ENCODE assay signal across 10 cellular contexts in genomic region chr13:24627090-24627714, GRCh38. TPM values are rescaled to one million over a fixed set of nuclear protein-coding genes. Genes with fewer than 3 reads are reported as not detected.
DNase-seq lines count a peak whose midpoint lies in the region; ATAC-seq and TF ChIP-seq lines count a peak whose summit lies in the region.
"Had no signal": no experiment of that assay in that cellular context is flagged by ENCODE, and none has a peak within 500 bp of the region (broad histone marks: within the 10 kb centered on the region; RNA-seq: fewer than 3 reads in every experiment).

No MANE protein-coding gene starts in this region.

- H3K4me1 ChIP-seq in right lobe of liver (no peaks in the 10 kb centered on the region), esophagus squamous epithelium (peaks cover 4 to 52% (median 4%) of the 10 kb centered on the region in 3 donors)

- 46% methylated on average over 14 of the region's 25 CpGs for WGBS in right lobe of liver (ENCODE audit: insufficient coverage, low coverage, low lambda C conversion rate, missing lambda C conversion rate)
- 86 to 96% methylated on average over 10 to 11 of the region's 25 CpGs for WGBS in esophagus squamous epithelium, 2 donors

- H3K27ac ChIP-seq in right lobe of liver (no peak overlapping the region), esophagus squamous epithelium (peak overlapping the region in 1 of 4 donors; percentile 65)

- intact Hi-C loops in right lobe of liver (cut with DNase I) (no loop called here), esophagus squamous epithelium (cut with DNase I) (no loop called here)

- TF ChIP-seq CTCF in AG09319 (IDR thresholded peaks at IDR 0.05; ENCODE audit: low read depth, low read length) = peak; percentile 71
- peak; percentile 22 to 51 (median 32) for TF ChIP-seq CTCF in right lobe of liver (IDR thresholded peaks at IDR 0.05)
- TF ChIP-seq CTCF in esophagus squamous epithelium (IDR thresholded peaks at IDR 0.05) = peak in 3 of 6 experiments; percentile 6 to 58 (median 24)

- H3K36me3 ChIP-seq in right lobe of liver = no peaks in the 10 kb centered on the region
- no peaks in the 10 kb centered on the region for H3K36me3 ChIP-seq in esophagus squamous epithelium

- TF ChIP-seq POLR2A in right lobe of liver (IDR thresholded peaks at IDR 0.05) (no peak), esophagus squamous epithelium (IDR thresholded peaks at IDR 0.05) (no peak)

- H3K4me3 ChIP-seq in right lobe of liver (no peak overlapping the region), esophagus squamous epithelium (no peak overlapping the region)

- DNase-seq in AG09319 (ENCODE audit: extremely low read depth, low read depth) = no peak
- DNase-seq in HuH-7 (ENCODE audit: low spot score) = peak; percentile 76
- DNase-seq in cerebellar cortex (ENCODE audit: low spot score) = peak; percentile 16
- no peak for DNase-seq in right lobe of liver
- DNase-seq in esophagus squamous epithelium (lab: John Stamatoyannopoulos, UW) = no peak
- DNase-seq in UCSD-AML1 (lab: John Stamatoyannopoulos, UW; ENCODE audit: unreplicated experiment) = no peak
- DNase-seq in NCI-H2196 treated with DMSO at 0.1 percent for 48 hours (lab: John Stamatoyannopoulos, UW; ENCODE audit: unreplicated experiment) = no peak
- DNase-seq: foreskin melanocyte, NCI-H2081 treated with DMSO at 0.1 percent for 48 hours had no signal

- H3K9me3 ChIP-seq in right lobe of liver (no peaks in the 10 kb centered on the region), esophagus squamous epithelium (no peaks in the 10 kb centered on the region)

- H3K27me3 ChIP-seq in right lobe of liver = no peaks in the 10 kb centered on the region
- no peaks in the 10 kb centered on the region for H3K27me3 ChIP-seq in esophagus squamous epithelium

- ATAC-seq in right lobe of liver = peak; percentile 39 to 57 (median 50)
- ATAC-seq in GM21526 (IDR thresholded peaks at IDR 0.05; ENCODE audit: low FRiP score, unreplicated experiment) = no peak

RNA-seq across cellular contexts. Expression of gene ATP12A, which starts 53.0 kb away (rescaled TPM):
- total RNA-seq in right lobe of liver (not detected), esophagus squamous epithelium (1 to 10 TPM in 3 of 4 donors, under 1 TPM in 1; 0.31 to 2.9 (median 2.4) TPM)

Comparison
In these comparisons a context has a peak if more than half of its experiments do, and no peak if none do; other contexts are left out.
1. DNase-seq: peak in HuH-7 (single experiment) and cerebellar cortex (single experiment); none in AG09319 (single experiment), right lobe of liver (0 of 3), esophagus squamous epithelium (single experiment), UCSD-AML1 (single experiment) and NCI-H2196 treated with DMSO at 0.1 percent for 48 hours (single experiment).